ENCODE assay signal across 8 cellular contexts in the genomic region with DNA sequence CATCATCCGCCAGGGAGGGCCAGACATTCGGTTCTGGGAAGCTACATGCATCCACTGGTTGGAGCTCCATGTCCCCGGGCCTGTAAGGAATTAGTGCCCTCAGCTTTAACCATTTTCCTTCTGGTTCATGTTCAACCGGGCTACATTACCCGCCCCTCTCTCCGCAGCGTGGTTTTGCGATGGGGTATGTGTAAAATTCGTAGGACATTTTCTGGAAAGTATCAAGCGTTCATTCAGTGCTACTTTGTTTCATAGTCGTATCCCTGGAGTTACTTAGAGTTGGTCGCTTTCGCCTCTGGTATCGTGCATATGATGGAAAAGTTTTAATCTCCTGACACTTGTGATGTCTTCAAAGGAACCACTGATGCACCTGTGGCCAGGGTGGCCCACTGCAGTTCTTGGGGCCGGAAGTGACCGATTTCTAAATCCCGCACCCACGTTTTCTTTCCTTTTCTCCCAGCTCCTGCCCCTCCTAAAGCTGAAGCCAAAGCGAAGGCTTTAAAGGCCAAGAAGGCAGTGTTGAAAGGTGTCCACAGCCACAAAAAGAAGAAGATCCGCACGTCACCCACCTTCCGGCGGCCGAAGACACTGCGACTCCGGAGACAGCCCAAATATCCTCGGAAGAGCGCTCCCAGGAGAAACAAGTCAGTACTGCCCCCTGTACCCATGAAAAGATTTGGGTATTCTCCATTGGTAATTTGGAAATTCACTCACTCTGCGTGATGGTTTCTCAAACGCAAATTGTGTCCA. TPM values are rescaled to one million over a fixed set of nuclear protein-coding genes. Genes with fewer than 3 reads are reported as not detected.
DNase-seq lines count a peak whose midpoint lies in the region; ATAC-seq, FAIRE-seq and TF ChIP-seq lines count a peak whose summit lies in the region.

No MANE protein-coding gene starts in this region.

- H3K27me3 Mint-ChIP-seq in activated CD8-positive, alpha-beta T cell treated with anti-CD3 and anti-CD28 coated beads for 36 hours = peaks cover 11% of the 10 kb centered on the region

- H3K27me3 ChIP-seq in heart right ventricle (peaks cover 0 to 13% (median 7%) of the 10 kb centered on the region in 7 donors), foreskin keratinocyte (no peaks in the 10 kb centered on the region), small intestine (ENCODE audit: control insufficient read depth in 2 of 2, insufficient read depth in 2 of 2, low read length in 2 of 2) (peaks cover 0 to 3% of the 10 kb centered on the region in 2 donors)

- peak overlapping the region; percentile 99 for H3K27ac Mint-ChIP-seq in activated CD8-positive, alpha-beta T cell treated with anti-CD3 and anti-CD28 coated beads for 36 hours

- DNase-seq in heart right ventricle (no peak), left ventricle myocardium superior (no peak), foreskin keratinocyte (no peak), small intestine (no peak), middle frontal gyrus (ENCODE audit: extremely low spot score, low spot score) (no peak), NCI-H1417 treated with DMSO at 0.1 percent for 48 hours (lab: John Stamatoyannopoulos, UW) (no peak)
- DNase-seq in activated CD8-positive, alpha-beta T cell treated with anti-CD3 and anti-CD28 coated beads for 36 hours = peak; percentile 58

- POLR2A ChIA-PET in activated CD8-positive, alpha-beta T cell treated with anti-CD3 and anti-CD28 coated beads for 36 hours (lab: Charles Lee) = interaction anchor here (0.7 to 11.5 kb wide), 19 partner anchors 8 to 363 kb away, joined by 3 to 480 read pairs (median 6); a partner anchor contains a TSS

- H3K36me3 ChIP-seq in heart right ventricle (peaks cover 0 to 50% (median 34%) of the 10 kb centered on the region in 9 donors), small intestine (ENCODE audit: control insufficient read depth in 2 of 2, insufficient read depth in 2 of 2, low read length in 2 of 2) (peaks cover 5 to 11% of the 10 kb centered on the region in 2 donors)

- peaks cover 19 to 80% (median 58%) of the 10 kb centered on the region in 9 donors for H3K4me1 ChIP-seq in heart right ventricle
- peaks cover 8% of the 10 kb centered on the region for H3K4me1 ChIP-seq in foreskin keratinocyte
- H3K4me1 ChIP-seq in small intestine (ENCODE audit: control insufficient read depth in 2 of 2, insufficient read depth in 1 of 2, low read depth in 1 of 2, low read length in 1 of 2) = peaks cover 0 to 2% of the 10 kb centered on the region in 2 donors

- peaks cover 40% of the 10 kb centered on the region for H3K4me1 Mint-ChIP-seq in activated CD8-positive, alpha-beta T cell treated with anti-CD3 and anti-CD28 coated beads for 36 hours (ENCODE audit: low read depth)

- H3K27ac ChIP-seq in heart right ventricle (peak overlapping the region; percentile 7 to 95 (median 90)), foreskin keratinocyte (peak overlapping the region; percentile 80), small intestine (ENCODE audit: low read depth in 1 of 2, low read length in 1 of 2) (peak overlapping the region; percentile 58 to 95)

- no peak for TF ChIP-seq CTCF in heart right ventricle (IDR thresholded peaks at IDR 0.05)
- peak; percentile 32 for TF ChIP-seq CTCF in activated CD8-positive, alpha-beta T cell treated with anti-CD3 and anti-CD28 coated beads for 36 hours (IDR thresholded peaks at IDR 0.05)
- TF ChIP-seq CTCF in foreskin keratinocyte (conservative IDR thresholded peaks at IDR 0.05) = peak; percentile 26

- peak overlapping the region; percentile 63 to 93 (median 80) for H3K4me3 ChIP-seq in heart right ventricle
- peak overlapping the region; percentile 58 to 93 for H3K4me3 ChIP-seq in small intestine (ENCODE audit: low read depth in 1 of 2, low read length in 2 of 2)

- 2 to 5% methylated on average over 28 to 29 of the region's 30 CpGs for WGBS in heart right ventricle, 2 donors
- WGBS in small intestine, 3 donors = 0 to 2% (median 1%) methylated on average over 24 to 29 of the region's 30 CpGs

- FAIRE-seq in small intestine (lab: Jason Lieb, UNC) = no peak

- peaks cover 56% of the 10 kb centered on the region for H3K36me3 Mint-ChIP-seq in activated CD8-positive, alpha-beta T cell treated with anti-CD3 and anti-CD28 coated beads for 36 hours (ENCODE audit: low read depth)

- H3K9me3 Mint-ChIP-seq in activated CD8-positive, alpha-beta T cell treated with anti-CD3 and anti-CD28 coated beads for 36 hours = no peaks in the 10 kb centered on the region

- CTCF ChIA-PET in activated CD8-positive, alpha-beta T cell treated with anti-CD3 and anti-CD28 coated beads for 36 hours (lab: Charles Lee) = interaction anchor here (0.9 to 13.9 kb wide), 9 partner anchors 7 to 395 kb away, joined by 3 to 609 read pairs (median 4); a partner anchor contains a TSS

- ATAC-seq in heart right ventricle (no peak), left ventricle myocardium superior (no peak), foreskin keratinocyte (no peak), GM21529 (IDR thresholded peaks at IDR 0.05; ENCODE audit: unreplicated experiment) (no peak)
- ATAC-seq in activated CD8-positive, alpha-beta T cell treated with anti-CD3 and anti-CD28 coated beads for 36 hours = no peak

- H3K4me3 Mint-ChIP-seq in activated CD8-positive, alpha-beta T cell treated with anti-CD3 and anti-CD28 coated beads for 36 hours = peak overlapping the region; percentile 100

- intact Hi-C loops in heart right ventricle (cut with DNase I) = loop anchor here in 4 of 10 donors (10.0 kb wide), 2 partner anchors 194 to 394 kb away; no protein-coding TSS in a partner anchor
- intact Hi-C loops in left ventricle myocardium superior (cut with micrococcal nuclease) = no loop called here
- intact Hi-C loops in activated CD8-positive, alpha-beta T cell treated with anti-CD3 and anti-CD28 coated beads for 36 hours (cut with micrococcal nuclease) = no loop called here

- H3K9me3 ChIP-seq in heart right ventricle (no peaks in the 10 kb centered on the region), small intestine (ENCODE audit: control insufficient read depth, low read depth) (no peaks in the 10 kb centered on the region)

RNA-seq across cellular contexts. Expression of a gene that starts 0.6 kb away (rescaled TPM):
- 100 to 1,000 TPM; 807 to 986 (median 861) TPM for total RNA-seq in heart right ventricle
- polyA plus RNA-seq in heart right ventricle = 1,000 to 10,000 TPM in 1 of 2 donors, 100 to 1,000 TPM in 1; 300 to 1,566 TPM
- 918 TPM for total RNA-seq in left ventricle myocardium superior
- 1,000 to 10,000 TPM; 2,633 to 2,644 TPM for total RNA-seq in activated CD8-positive, alpha-beta T cell treated with anti-CD3 and anti-CD28 coated beads for 36 hours
- total RNA-seq in foreskin keratinocyte = 1,328 and 1,341 TPM in 2 replicates
- polyA plus RNA-seq in foreskin keratinocyte = 1,847 and 1,895 TPM in 2 replicates
- 1,000 to 10,000 TPM in 2 of 3 donors, 100 to 1,000 TPM in 1; 783 to 1,912 (median 1,402) TPM for polyA plus RNA-seq in small intestine

RNA-seq across cellular contexts. Expression of a gene that starts 2.8 kb away (rescaled TPM):
- total RNA-seq in heart right ventricle (10 to 100 TPM in 7 of 10 donors, 1 to 10 TPM in 3; 7.0 to 25.0 (median 10.4) TPM), left ventricle myocardium superior (14.8 TPM), foreskin keratinocyte (160 and 161 TPM in 2 replicates)
- polyA plus RNA-seq in heart right ventricle (10 to 100 TPM; 25.2 to 37.3 TPM), foreskin keratinocyte (160 and 161 TPM in 2 replicates), small intestine (10 to 100 TPM in 2 of 3 donors, 1 to 10 TPM in 1; 4.2 to 33.5 (median 31.0) TPM)
- 10 to 100 TPM in 1 of 2 experiments, 1 to 10 TPM in 1; 9.8 to 14.4 TPM for total RNA-seq in activated CD8-positive, alpha-beta T cell treated with anti-CD3 and anti-CD28 coated beads for 36 hours

RNA-seq across cellular contexts. Expression of a gene that starts 5.6 kb away (rescaled TPM):
- 1 to 10 TPM in 4 of 10 donors, under 1 TPM in 6; 0.36 to 1.8 (median 0.89) TPM for total RNA-seq in heart right ventricle
- polyA plus RNA-seq in heart right ventricle = 1 to 10 TPM; 3.4 to 9.3 TPM
- 2.6 TPM for total RNA-seq in left ventricle myocardium superior
- total RNA-seq in activated CD8-positive, alpha-beta T cell treated with anti-CD3 and anti-CD28 coated beads for 36 hours = 1 to 10 TPM; 6.5 to 8.7 TPM
- 11.2 and 17.1 TPM in 2 replicates for total RNA-seq in foreskin keratinocyte
- polyA plus RNA-seq in foreskin keratinocyte = 17.7 and 19.4 TPM in 2 replicates
- 10 to 100 TPM; 10.7 to 21.3 (median 12.1) TPM for polyA plus RNA-seq in small intestine

RNA-seq across cellular contexts. Expression of a gene that starts 8.2 kb away (rescaled TPM):
- total RNA-seq in heart right ventricle (1 to 10 TPM in 4 of 10 donors, under 1 TPM in 6; 0.38 to 2.8 (median 0.82) TPM), left ventricle myocardium superior (0.94 TPM), foreskin keratinocyte (3.4 and 3.6 TPM in 2 replicates)
- polyA plus RNA-seq in heart right ventricle (1 to 10 TPM; 1.1 to 1.8 TPM), foreskin keratinocyte (2.0 and 2.1 TPM in 2 replicates), small intestine (1 to 10 TPM; 3.5 to 3.6 (median 3.6) TPM)
- total RNA-seq in activated CD8-positive, alpha-beta T cell treated with anti-CD3 and anti-CD28 coated beads for 36 hours = 1 to 10 TPM; 3.6 to 3.9 TPM

RNA-seq across cellular contexts. Expression of a gene that starts 8.7 kb away (rescaled TPM):
- total RNA-seq in heart right ventricle = 1 to 10 TPM in 9 of 10 donors, under 1 TPM in 1; 0.76 to 2.1 (median 1.3) TPM
- 1 to 10 TPM in 1 of 2 donors, under 1 TPM in 1; 0.74 to 4.9 TPM for polyA plus RNA-seq in heart right ventricle
- total RNA-seq in left ventricle myocardium superior = 0.89 TPM
- total RNA-seq in activated CD8-positive, alpha-beta T cell treated with anti-CD3 and anti-CD28 coated beads for 36 hours = 1 to 10 TPM; 5.0 to 5.1 TPM
- total RNA-seq in foreskin keratinocyte = 0.39 and 0.41 TPM in 2 replicates
- polyA plus RNA-seq in foreskin keratinocyte = 0.45 and 0.76 TPM in 2 replicates
- polyA plus RNA-seq in small intestine = 1 to 10 TPM; 2.3 to 5.4 (median 4.1) TPM

Comparison
In these comparisons a context has a peak if more than half of its experiments do, and no peak if none do; other contexts are left out.
1. CTCF ChIP-seq: peak in activated CD8-positive, alpha-beta T cell treated with anti-CD3 and anti-CD28 coated beads for 36 hours (single experiment) and foreskin keratinocyte (single experiment); none in heart right ventricle (0 of 9).
2. Peak in every context shown above with its lines, with median percentiles within 50 percentile points of each other: H3K27ac ChIP-seq.